1 cellular context compared by ENCODE assay signal in the genomic region with DNA sequence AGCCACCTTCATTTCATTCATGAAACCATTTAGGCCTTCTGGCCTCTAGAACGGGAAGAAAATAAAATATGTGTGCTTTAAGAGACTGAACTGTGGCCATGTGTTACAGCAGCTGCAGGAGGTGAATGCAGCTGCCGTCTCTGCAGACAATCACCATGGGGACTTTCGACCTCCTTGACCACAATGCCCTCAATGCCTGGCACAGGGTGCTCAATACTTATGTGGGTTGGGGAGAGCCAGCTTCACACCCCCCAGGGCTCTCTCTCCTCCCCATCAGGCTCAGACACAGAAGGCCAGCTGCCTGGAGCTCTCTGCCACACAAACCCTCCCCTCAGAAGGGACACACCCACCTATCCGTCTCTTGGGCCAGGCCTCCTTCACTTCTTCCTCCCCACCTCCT.
TF ChIP-seq lines count a peak whose summit lies in the region.

No MANE protein-coding gene starts in this region.

TF ChIP-seq in IMR-90, 13 proteins besides CTCF, POLR2A, EP300 and RAD21:
- TF ChIP-seq, protein P1, sequence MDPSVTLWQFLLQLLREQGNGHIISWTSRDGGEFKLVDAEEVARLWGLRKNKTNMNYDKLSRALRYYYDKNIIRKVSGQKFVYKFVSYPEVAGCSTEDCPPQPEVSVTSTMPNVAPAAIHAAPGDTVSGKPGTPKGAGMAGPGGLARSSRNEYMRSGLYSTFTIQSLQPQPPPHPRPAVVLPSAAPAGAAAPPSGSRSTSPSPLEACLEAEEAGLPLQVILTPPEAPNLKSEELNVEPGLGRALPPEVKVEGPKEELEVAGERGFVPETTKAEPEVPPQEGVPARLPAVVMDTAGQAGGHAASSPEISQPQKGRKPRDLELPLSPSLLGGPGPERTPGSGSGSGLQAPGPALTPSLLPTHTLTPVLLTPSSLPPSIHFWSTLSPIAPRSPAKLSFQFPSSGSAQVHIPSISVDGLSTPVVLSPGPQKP (IDR thresholded peaks at IDR 0.05; ENCODE audit: borderline replicate concordance, low read depth, low read length): no peak
- TF ChIP-seq, protein P2, sequence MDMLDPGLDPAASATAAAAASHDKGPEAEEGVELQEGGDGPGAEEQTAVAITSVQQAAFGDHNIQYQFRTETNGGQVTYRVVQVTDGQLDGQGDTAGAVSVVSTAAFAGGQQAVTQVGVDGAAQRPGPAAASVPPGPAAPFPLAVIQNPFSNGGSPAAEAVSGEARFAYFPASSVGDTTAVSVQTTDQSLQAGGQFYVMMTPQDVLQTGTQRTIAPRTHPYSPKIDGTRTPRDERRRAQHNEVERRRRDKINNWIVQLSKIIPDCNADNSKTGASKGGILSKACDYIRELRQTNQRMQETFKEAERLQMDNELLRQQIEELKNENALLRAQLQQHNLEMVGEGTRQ (IDR thresholded peaks at IDR 0.05; ENCODE audit: low read depth, low read length): no peak
- TF ChIP-seq CEBPB (IDR thresholded peaks at IDR 0.05; ENCODE audit: low read depth, low read length) (no peak), RCOR1 (IDR thresholded peaks at IDR 0.05; ENCODE audit: insufficient replicate concordance, low read length) (no peak), MXI1 (IDR thresholded peaks at IDR 0.05; ENCODE audit: borderline replicate concordance, low read depth, low read length) (no peak), RFX5 (IDR thresholded peaks at IDR 0.05; ENCODE audit: low read depth, low read length) (no peak), NFE2L2 (IDR thresholded peaks at IDR 0.05; ENCODE audit: low read depth, low read length) (no peak), FOS (IDR thresholded peaks at IDR 0.05; ENCODE audit: low read depth, low read length) (no peak), CHD1 (IDR thresholded peaks at IDR 0.05; ENCODE audit: low read depth, low read length) (no peak), MAFK (IDR thresholded peaks at IDR 0.05; ENCODE audit: low read depth, low read length) (no peak), MAZ (IDR thresholded peaks at IDR 0.05; ENCODE audit: borderline replicate concordance, low read depth, low read length) (no peak)
